1 cellular context compared by ENCODE assay signal in genomic region chr7:66075590-66076458, GRCh38.
TF ChIP-seq lines count a peak whose summit lies in the region.

TSS of gene ASL (plus strand) at chr7:66075819. CDS start at chr7:66076082, 263 bp downstream.

TF ChIP-seq in HepG2, 621 proteins besides CTCF, POLR2A, EP300 and RAD21 (continued from another document and continues in another):
- TF ChIP-seq FOXK1 (CRISPR knock-in tag; IDR thresholded peaks at IDR 0.05; ENCODE audit: borderline replicate concordance, low read depth) (no peak), CSRNP2 (CRISPR knock-in tag; conservative IDR thresholded peaks at IDR 0.05; ENCODE audit: low read depth) (no peak), NR2C2 (CRISPR knock-in tag; IDR thresholded peaks at IDR 0.05; ENCODE audit: borderline replicate concordance) (no peak), MIER3 (CRISPR knock-in tag; IDR thresholded peaks at IDR 0.05; ENCODE audit: borderline replicate concordance) (peak; percentile 31; the same call in 1 of the 2 replicates), HNRNPL (IDR thresholded peaks at IDR 0.05; ENCODE audit: low read depth, low read length) (0 out of 2 replicates have a peak, but pooled peaks have one; percentile 46), KLF13 (CRISPR knock-in tag; IDR thresholded peaks at IDR 0.05) (no peak), ZNF780A (CRISPR knock-in tag; IDR thresholded peaks at IDR 0.05) (no peak), ZNF326 (CRISPR knock-in tag; IDR thresholded peaks at IDR 0.05; ENCODE audit: borderline replicate concordance) (no peak), ZNF138 (CRISPR knock-in tag; IDR thresholded peaks at IDR 0.05; ENCODE audit: low read depth) (no peak), GPN1 (CRISPR knock-in tag; IDR thresholded peaks at IDR 0.05; ENCODE audit: borderline replicate concordance) (no peak), IKZF5 (CRISPR knock-in tag; IDR thresholded peaks at IDR 0.05) (0 out of 2 replicates have a peak, but pooled peaks have one; percentile 14), PRPF4 (IDR thresholded peaks at IDR 0.05; ENCODE audit: low read depth, low read length, poor library complexity, severe bottlenecking) (no peak), ZNF547 (CRISPR knock-in tag; IDR thresholded peaks at IDR 0.05) (peak; percentile 89), ZNF530 (CRISPR knock-in tag; IDR thresholded peaks at IDR 0.05; ENCODE audit: low read depth) (no peak), ZFAT (CRISPR knock-in tag; conservative IDR thresholded peaks at IDR 0.05) (0 out of 2 replicates have a peak, but pooled peaks have one; percentile 23), ZFX (CRISPR knock-in tag; IDR thresholded peaks at IDR 0.05; ENCODE audit: low read depth) (peak; percentile 70), ARID3A (IDR thresholded peaks at IDR 0.05; ENCODE audit: low read depth, low read length) (no peak), AKNA (CRISPR knock-in tag; IDR thresholded peaks at IDR 0.05; ENCODE audit: borderline replicate concordance) (no peak), ZNF430 (CRISPR knock-in tag; IDR thresholded peaks at IDR 0.05) (peak; percentile 66; the same call in 1 of the 2 replicates), RNF219 (CRISPR knock-in tag; IDR thresholded peaks at IDR 0.05) (no peak), KAT8 (CRISPR knock-in tag; IDR thresholded peaks at IDR 0.05) (0 out of 2 replicates have a peak, but pooled peaks have one; percentile 55), ZNF33B (CRISPR knock-in tag; IDR thresholded peaks at IDR 0.05) (no peak), NFE2L2 (IDR thresholded peaks at IDR 0.05; ENCODE audit: low read length) (no peak), CBX2 (IDR thresholded peaks at IDR 0.05; ENCODE audit: low read depth, low read length) (no peak), CBX2 (CRISPR knock-in tag; IDR thresholded peaks at IDR 0.05; ENCODE audit: low read depth) (no peak), KMT2A (CRISPR knock-in tag; IDR thresholded peaks at IDR 0.05) (peak; percentile 52), NFKBIZ (CRISPR knock-in tag; IDR thresholded peaks at IDR 0.05) (no peak), HCFC1 (IDR thresholded peaks at IDR 0.05; ENCODE audit: low read depth, low read length) (no peak), RBM39 (IDR thresholded peaks at IDR 0.05; ENCODE audit: low read depth, low read length, poor library complexity, severe bottlenecking) (no peak), JDP2 (CRISPR knock-in tag; IDR thresholded peaks at IDR 0.05; ENCODE audit: borderline replicate concordance) (no peak), RBFOX2 (IDR thresholded peaks at IDR 0.05; ENCODE audit: low read depth, low read length) (peak; percentile 97), DBP (CRISPR knock-in tag; IDR thresholded peaks at IDR 0.05; ENCODE audit: not compliant biosample characterization) (peak; percentile 72), TFAP4 (IDR thresholded peaks at IDR 0.05; ENCODE audit: borderline replicate concordance, low read depth) (no peak; the same call in 1 of the 2 replicates), HNRNPUL1 (IDR thresholded peaks at IDR 0.05; ENCODE audit: low read depth, low read length) (no peak), POLR2AphosphoS5 (IDR thresholded peaks at IDR 0.05; ENCODE audit: low read depth, low read length) (peak; percentile 73), RXRB (CRISPR knock-in tag; IDR thresholded peaks at IDR 0.05; ENCODE audit: borderline replicate concordance) (0 out of 2 replicates have a peak, but pooled peaks have one; percentile 14), PHF21A (CRISPR knock-in tag; IDR thresholded peaks at IDR 0.05) (no peak; the same call in 1 of the 2 replicates), SOX6 (IDR thresholded peaks at IDR 0.05) (no peak), SOX6 (CRISPR knock-in tag; IDR thresholded peaks at IDR 0.05) (no peak; the same call in 1 of the 2 replicates), USF2 (IDR thresholded peaks at IDR 0.05; ENCODE audit: low read depth, low read length) (no peak), USF2 (CRISPR knock-in tag; IDR thresholded peaks at IDR 0.05; ENCODE audit: borderline replicate concordance) (no peak), NR2F1 (CRISPR knock-in tag; IDR thresholded peaks at IDR 0.05) (no peak), SAP130 (CRISPR knock-in tag; IDR thresholded peaks at IDR 0.05; ENCODE audit: low read depth) (peak; percentile 95), POLR2AphosphoS2 (IDR thresholded peaks at IDR 0.05; ENCODE audit: low read depth, low read length) (no peak), ZNF558 (CRISPR knock-in tag; IDR thresholded peaks at IDR 0.05; ENCODE audit: borderline replicate concordance) (no peak; the same call in 1 of the 2 replicates), ZBTB3 (CRISPR knock-in tag; IDR thresholded peaks at IDR 0.05; ENCODE audit: borderline replicate concordance, low read depth) (no peak), GZF1 (CRISPR knock-in tag; IDR thresholded peaks at IDR 0.05) (no peak), ZNF337 (CRISPR knock-in tag; IDR thresholded peaks at IDR 0.05; ENCODE audit: borderline replicate concordance, low read depth) (peak; percentile 88; the same call in 1 of the 2 replicates), ZNF232 (CRISPR knock-in tag; IDR thresholded peaks at IDR 0.05; ENCODE audit: borderline replicate concordance) (peak; percentile 80; the same call in 1 of the 2 replicates), RBAK (CRISPR knock-in tag; IDR thresholded peaks at IDR 0.05) (no peak)
